In the genomic region with DNA sequence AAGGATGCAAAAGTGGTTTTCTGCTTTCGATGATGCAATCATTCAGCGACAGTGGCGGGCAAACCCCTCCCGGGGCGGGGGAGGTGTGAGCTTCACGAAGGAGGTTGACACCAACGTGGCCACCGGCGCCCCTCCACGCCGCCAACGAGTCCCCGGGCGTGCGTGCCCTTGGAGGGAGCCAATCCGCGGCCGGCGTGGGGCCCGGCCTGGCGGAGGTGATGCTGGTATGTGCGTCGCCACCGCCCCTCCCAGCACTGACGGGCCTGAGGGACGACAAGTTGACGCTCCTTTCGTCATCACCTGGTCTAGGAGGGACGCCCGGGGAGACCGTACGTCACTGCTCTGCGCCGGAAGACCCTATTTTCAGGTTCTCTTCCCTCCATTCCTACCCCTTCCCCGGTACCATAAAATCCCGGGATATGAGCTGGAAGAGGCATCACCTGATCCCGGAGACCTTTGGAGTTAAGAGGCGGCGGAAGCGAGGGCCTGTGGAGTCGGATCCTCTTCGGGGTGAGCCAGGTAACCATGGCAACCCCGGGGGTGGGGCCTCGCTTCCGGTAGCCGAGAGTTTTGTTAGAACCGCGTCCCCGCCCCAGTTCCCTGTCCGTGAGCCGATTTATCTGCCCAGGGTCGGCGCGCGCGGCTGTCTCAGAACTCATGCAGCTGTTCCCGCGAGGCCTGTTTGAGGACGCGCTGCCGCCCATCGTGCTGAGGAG, we compare ENCODE assay signal across 8 cellular contexts. TPM values are rescaled to one million over a fixed set of nuclear protein-coding genes. Genes with fewer than 3 reads are reported as not detected.
DNase-seq lines count a peak whose midpoint lies in the region; ATAC-seq and TF ChIP-seq lines count a peak whose summit lies in the region.

DXO (minus strand) TSS at position 146 of the 716 bp plus-strand sequence. CDS start 463 bp downstream, outside the sequence.

- peak; percentile 89 to 98 (median 92) for ATAC-seq in natural killer cell

- intact Hi-C loops in activated T-helper 2 cell treated with anti-CD3 and anti-CD28 coated beads, Interferon-gamma antibody, Interleukin-2, Interleukin-4, amounts not matched to agents 10 μg/mL and 5 μg/mL and 100 μg/mL, durations not matched to agents 14 hours and 24 hours and 36 hours (cut with micrococcal nuclease) = loop anchor here (1.0 kb wide), 1 partner anchor 13 kb away; the partner anchor contains the start of gene SKIC2
- intact Hi-C loops in natural killer cell (cut with micrococcal nuclease) = loop anchor here (1.0 to 10.0 kb wide), 2 partner anchors 14 to 223 kb away; partner anchors contain the start of genes GPSM3, NELFE and PBX2

- H3K4me3 Mint-ChIP-seq in activated T-helper 2 cell treated with anti-CD3 and anti-CD28 coated beads, Interferon-gamma antibody, Interleukin-2, Interleukin-4, amounts not matched to agents 10 μg/mL and 5 μg/mL and 100 μg/mL, durations not matched to agents 14 hours and 24 hours and 36 hours (ENCODE audit: low read depth) = peak within 1 kb of the TSS; percentile 94
- H3K4me3 Mint-ChIP-seq in natural killer cell = peak within 1 kb of the TSS; percentile 93

- TF ChIP-seq CTCF in LNCaP clone FGC (IDR thresholded peaks at IDR 0.05; ENCODE audit: control insufficient read depth, extremely low read depth, insufficient read depth) = no peak
- no peak for TF ChIP-seq CTCF in RWPE1 (conservative IDR thresholded peaks at IDR 0.05; ENCODE audit: low read depth)
- no peak for TF ChIP-seq CTCF in fibroblast of mammary gland (conservative IDR thresholded peaks at IDR 0.05; ENCODE audit: control insufficient read depth, insufficient read depth, low read depth, low read length)
- no peak for TF ChIP-seq CTCF in natural killer cell (IDR thresholded peaks at IDR 0.05)

- POLR2A ChIA-PET in RWPE1 (lab: Yijun Ruan, JAX; ENCODE audit: low non-redundant PET) = interaction anchor here (1.3 kb wide), 1 partner anchor 13 kb away, joined by 6 read pairs; the partner anchor contains the start of genes NELFE and SKIC2

- CTCF ChIA-PET in RWPE1 (lab: Yijun Ruan, JAX) = no interaction called here

- peaks cover 28% of the 10 kb centered on the region for H3K4me1 Mint-ChIP-seq in activated T-helper 2 cell treated with anti-CD3 and anti-CD28 coated beads, Interferon-gamma antibody, Interleukin-2, Interleukin-4, amounts not matched to agents 10 μg/mL and 5 μg/mL and 100 μg/mL, durations not matched to agents 14 hours and 24 hours and 36 hours (ENCODE audit: low read depth)
- peaks cover 20 to 39% of the 10 kb centered on the region in 2 donors for H3K4me1 Mint-ChIP-seq in natural killer cell

- no peaks in the 10 kb centered on the region for H3K9me3 Mint-ChIP-seq in activated T-helper 2 cell treated with anti-CD3 and anti-CD28 coated beads, Interferon-gamma antibody, Interleukin-2, Interleukin-4, amounts not matched to agents 10 μg/mL and 5 μg/mL and 100 μg/mL, durations not matched to agents 14 hours and 24 hours and 36 hours
- H3K9me3 Mint-ChIP-seq in natural killer cell = no peaks in the 10 kb centered on the region

- peak; percentile 100 for DNase-seq in Daoy (ENCODE audit: low read depth)
- peak; percentile 98 for DNase-seq in GOT3 (lab: John Stamatoyannopoulos, UW)
- peak; percentile 98 for DNase-seq in LNCaP clone FGC (ENCODE audit: low read depth)
- DNase-seq in RWPE1 (ENCODE audit: low spot score) = peak; percentile 99
- peak; percentile 97 for DNase-seq in activated T-helper 2 cell treated with anti-CD3 and anti-CD28 coated beads, Interferon-gamma antibody, Interleukin-2, Interleukin-4, amounts not matched to agents 10 μg/mL and 5 μg/mL and 100 μg/mL, durations not matched to agents 14 hours and 24 hours and 36 hours (ENCODE audit: low spot score)
- DNase-seq in fibroblast of mammary gland (ENCODE audit: low read depth) = peak; percentile 98
- peak; percentile 99 for DNase-seq in natural killer cell
- DNase-seq in stimulated activated naive CD4-positive, alpha-beta T cell treated with Interleukin-2 at 50 U/mL for 16 hours (lab: John Stamatoyannopoulos, UW) = peak; percentile 98

- H3K4me3 ChIP-seq in LNCaP clone FGC (ENCODE audit: low read depth, low read length) (peak within 1 kb of the TSS; percentile 98), fibroblast of mammary gland (ENCODE audit: control insufficient read depth, low read depth, low read length) (peak within 1 kb of the TSS; percentile 93)

- H3K36me3 Mint-ChIP-seq in activated T-helper 2 cell treated with anti-CD3 and anti-CD28 coated beads, Interferon-gamma antibody, Interleukin-2, Interleukin-4, amounts not matched to agents 10 μg/mL and 5 μg/mL and 100 μg/mL, durations not matched to agents 14 hours and 24 hours and 36 hours (ENCODE audit: low read depth) = peaks cover 25% of the 10 kb centered on the region
- no peaks in the 10 kb centered on the region for H3K36me3 Mint-ChIP-seq in natural killer cell

- H3K27ac ChIP-seq in RWPE1 = peak within 1 kb of the TSS; percentile 97

- H3K27ac Mint-ChIP-seq in activated T-helper 2 cell treated with anti-CD3 and anti-CD28 coated beads, Interferon-gamma antibody, Interleukin-2, Interleukin-4, amounts not matched to agents 10 μg/mL and 5 μg/mL and 100 μg/mL, durations not matched to agents 14 hours and 24 hours and 36 hours = peak within 1 kb of the TSS; percentile 99
- peak within 1 kb of the TSS; percentile 93 to 97 for H3K27ac Mint-ChIP-seq in natural killer cell

- no peaks in the 10 kb centered on the region for H3K27me3 Mint-ChIP-seq in activated T-helper 2 cell treated with anti-CD3 and anti-CD28 coated beads, Interferon-gamma antibody, Interleukin-2, Interleukin-4, amounts not matched to agents 10 μg/mL and 5 μg/mL and 100 μg/mL, durations not matched to agents 14 hours and 24 hours and 36 hours (ENCODE audit: low read depth)
- no peaks in the 10 kb centered on the region for H3K27me3 Mint-ChIP-seq in natural killer cell (ENCODE audit: low read depth in 2 of 2)

RNA-seq across cellular contexts. Expression of gene DXO, which starts in this region (rescaled TPM):
- 24.3 and 26.0 TPM in 2 replicates for total RNA-seq in Daoy (2014; rRNA removed; shearing (Covaris generic))
- 15.7 and 16.6 TPM in 2 replicates for total RNA-seq in activated T-helper 2 cell treated with anti-CD3 and anti-CD28 coated beads, Interferon-gamma antibody, Interleukin-2, Interleukin-4, amounts not matched to agents 10 μg/mL and 5 μg/mL and 100 μg/mL, durations not matched to agents 14 hours and 24 hours and 36 hours
- 10 to 100 TPM; 37.9 to 54.3 (median 49.0) TPM for total RNA-seq in natural killer cell

Comparison
In these comparisons a context has a peak if more than half of its experiments do, and no peak if none do; other contexts are left out.
1. Peak in every context shown above with its lines: DNase-seq, ATAC-seq, H3K4me3 ChIP-seq and H3K27ac ChIP-seq.